Comparison of ENCODE assay signal across 19 cellular contexts in genomic region chr15:61206767-61207166, GRCh38.
"Had no signal": no experiment of that assay in that cellular context is flagged by ENCODE, and none has a peak within 500 bp of the region (broad histone marks: within the 10 kb centered on the region; RNA-seq: fewer than 3 reads in every experiment).

No MANE protein-coding gene starts in this region.

- H3K4me3 ChIP-seq: colonic mucosa, esophagus muscularis mucosa, heart right ventricle, left lung, lower lobe of right lung had no signal

- H3K9me3 ChIP-seq: colonic mucosa, esophagus muscularis mucosa, heart right ventricle, left lung, lower lobe of right lung had no signal

- H3K27me3 ChIP-seq: colonic mucosa, esophagus muscularis mucosa, foreskin keratinocyte, heart right ventricle, left lung had no signal

- H3K27ac ChIP-seq: colonic mucosa, epithelial cell of prostate, esophagus muscularis mucosa, foreskin keratinocyte, heart right ventricle, left lung, lower lobe of right lung had no signal

- H3K4me1 ChIP-seq: colonic mucosa, foreskin keratinocyte, left lung, lower lobe of right lung had no signal

- DNase-seq: colonic mucosa; cortex of kidney; effector CD8-positive, alpha-beta T cell; effector memory CD8-positive, alpha-beta T cell; endodermal cell; erythroblast; foreskin keratinocyte; glutamatergic neuron; head of caudate nucleus; heart right ventricle; hippocampal formation; left cardiac atrium; left lung; left ventricle myocardium superior; lower lobe of right lung; mesenchymal stem cell; midbrain had no signal

- ATAC-seq: effector memory CD8-positive, alpha-beta T cell; foreskin keratinocyte; heart right ventricle; left cardiac atrium; left lung; left ventricle myocardium superior; lower lobe of right lung had no signal

- H3K36me3 ChIP-seq: colonic mucosa, esophagus muscularis mucosa, heart right ventricle, left lung, lower lobe of right lung had no signal
